Comparison of ENCODE assay signal across 1 cellular context in genomic region chr17:43559161-43559816, GRCh38.
TF ChIP-seq lines count a peak whose summit lies in the region.

No MANE protein-coding gene starts in this region.

TF ChIP-seq in HepG2, 621 proteins besides CTCF, POLR2A, EP300 and RAD21 (continued from another document and continues in another):
- TF ChIP-seq ZNF687 (CRISPR knock-in tag; IDR thresholded peaks at IDR 0.05) (peak; percentile 82), MXD1 (CRISPR knock-in tag; IDR thresholded peaks at IDR 0.05) (no peak), RNF219 (CRISPR knock-in tag; IDR thresholded peaks at IDR 0.05) (no peak), ZNF580 (CRISPR knock-in tag; IDR thresholded peaks at IDR 0.05; ENCODE audit: borderline replicate concordance, low read depth) (peak; percentile 71; the same call in 1 of the 2 replicates), KIAA2018 (CRISPR knock-in tag; IDR thresholded peaks at IDR 0.05; ENCODE audit: borderline replicate concordance) (no peak), ZNF512B (CRISPR knock-in tag; IDR thresholded peaks at IDR 0.05; ENCODE audit: borderline replicate concordance) (0 out of 2 replicates have a peak, but pooled peaks have one; percentile 58), ZC3H13 (CRISPR knock-in tag; IDR thresholded peaks at IDR 0.05) (no peak), HNRNPL (IDR thresholded peaks at IDR 0.05; ENCODE audit: low read depth, low read length) (peak; percentile 72), GABPB1 (CRISPR knock-in tag; IDR thresholded peaks at IDR 0.05) (peak; percentile 43), POGK (CRISPR knock-in tag; conservative IDR thresholded peaks at IDR 0.05) (peak; percentile 53; the same call in 1 of the 2 replicates), ZNF569 (CRISPR knock-in tag; IDR thresholded peaks at IDR 0.05; ENCODE audit: borderline replicate concordance) (no peak), TSC22D2 (CRISPR knock-in tag; IDR thresholded peaks at IDR 0.05; ENCODE audit: borderline replicate concordance) (no peak), CENPX (CRISPR knock-in tag; IDR thresholded peaks at IDR 0.05) (no peak), EEA1 (CRISPR knock-in tag; IDR thresholded peaks at IDR 0.05; ENCODE audit: borderline replicate concordance) (no peak; the same call in 1 of the 2 replicates), ZFP90 (CRISPR knock-in tag; IDR thresholded peaks at IDR 0.05; ENCODE audit: borderline replicate concordance) (0 out of 2 replicates have a peak, but pooled peaks have one; percentile 40), ZNF883 (CRISPR knock-in tag; IDR thresholded peaks at IDR 0.05; ENCODE audit: not compliant biosample characterization) (no peak), ATF7-NPFF (CRISPR knock-in tag; IDR thresholded peaks at IDR 0.05; ENCODE audit: low read depth) (peak; percentile 75; the same call in 1 of the 2 replicates), ZNF784 (CRISPR knock-in tag; IDR thresholded peaks at IDR 0.05; ENCODE audit: borderline replicate concordance) (peak; percentile 6; the same call in 1 of the 2 replicates), KLF13 (CRISPR knock-in tag; IDR thresholded peaks at IDR 0.05) (no peak), TBX3 (IDR thresholded peaks at IDR 0.05; ENCODE audit: borderline replicate concordance) (no peak), ZFX (CRISPR knock-in tag; IDR thresholded peaks at IDR 0.05; ENCODE audit: low read depth) (peak; percentile 91), SMC3 (IDR thresholded peaks at IDR 0.05; ENCODE audit: low read length) (0 out of 2 replicates have a peak, but pooled peaks have one; percentile 8), KMT2A (CRISPR knock-in tag; IDR thresholded peaks at IDR 0.05) (peak; percentile 48), SMAD9 (CRISPR knock-in tag; IDR thresholded peaks at IDR 0.05) (no peak), ZNF101 (CRISPR knock-in tag; IDR thresholded peaks at IDR 0.05; ENCODE audit: borderline replicate concordance, low read depth) (no peak), ZNF136 (CRISPR knock-in tag; IDR thresholded peaks at IDR 0.05; ENCODE audit: low read depth) (no peak), IRX3 (CRISPR knock-in tag; IDR thresholded peaks at IDR 0.05; ENCODE audit: borderline replicate concordance, low read depth) (no peak), MTA1 (CRISPR knock-in tag; IDR thresholded peaks at IDR 0.05; ENCODE audit: borderline replicate concordance) (peak; percentile 82), ATAD3A (CRISPR knock-in tag; IDR thresholded peaks at IDR 0.05) (no peak), RFX3 (CRISPR knock-in tag; IDR thresholded peaks at IDR 0.05) (no peak), ZNF770 (CRISPR knock-in tag; IDR thresholded peaks at IDR 0.05) (peak; percentile 33; the same call in 1 of the 2 replicates), ZNF274 (CRISPR knock-in tag; IDR thresholded peaks at IDR 0.05) (no peak), HOXA7 (CRISPR knock-in tag; IDR thresholded peaks at IDR 0.05) (no peak), HMG20B (CRISPR knock-in tag; conservative IDR thresholded peaks at IDR 0.05) (no peak), NR1H2 (CRISPR knock-in tag; IDR thresholded peaks at IDR 0.05; ENCODE audit: borderline replicate concordance, low read depth) (no peak)
